ENCODE assay signal across 1 cellular context in genomic region chr22:46355996-46356471, GRCh38.
TF ChIP-seq lines count a peak whose summit lies in the region.

No MANE protein-coding gene starts in this region.

TF ChIP-seq in A549, 52 proteins besides CTCF, POLR2A, EP300 and RAD21 (continued from another document):
- no peak for TF ChIP-seq CBX8 (IDR thresholded peaks at IDR 0.05)
- no peak for TF ChIP-seq SREBF2 (IDR thresholded peaks at IDR 0.05)
- TF ChIP-seq CBX2 (IDR thresholded peaks at IDR 0.05; ENCODE audit: borderline replicate concordance, low read depth), result no peak
- TF ChIP-seq RCOR1 (IDR thresholded peaks at IDR 0.05; ENCODE audit: low read depth, low read length), result no peak
- no peak for TF ChIP-seq HES2 (IDR thresholded peaks at IDR 0.05)
